In genomic region chr1:79285659-79286058, GRCh38 we compare ENCODE assay signal across 28 cellular contexts.
"Had no signal": no experiment of that assay in that cellular context is flagged by ENCODE, and none has a peak within 500 bp of the region (broad histone marks: within the 10 kb centered on the region; RNA-seq: fewer than 3 reads in every experiment).

No MANE protein-coding gene starts in this region.

- ATAC-seq: stimulated activated effector memory CD8-positive, alpha-beta T cell treated with anti-CD3 and anti-CD28 coated beads, Interleukin-12 subunit alpha, Interleukin-12 subunit beta, amount 100 ng/mL, for 72 hours; stimulated activated memory B cell treated with anti-CD40 and anti-IgM and Interleukin-4, amounts not matched to agents 10 μg/mL and 1 μg/mL and 100 μg/mL, for 72 hours; stimulated activated naive B cell treated with anti-CD40 and anti-IgM and Interleukin-4, amounts not matched to agents 10 μg/mL and 1 μg/mL and 100 μg/mL, for 72 hours; stimulated activated naive CD8-positive, alpha-beta T cell treated with anti-CD3 and anti-CD28 coated beads, Interleukin-15, amount 100 ng/mL, for 72 hours; stimulated activated naive CD8-positive, alpha-beta T cell treated with anti-CD3 and anti-CD28 coated beads, Interleukin-15, Interleukin-2, amounts not matched to agents 100 U/mL and 50 U/mL, for 24 hours; upper lobe of right lung had no signal

- H3K27ac Mint-ChIP-seq: stimulated activated effector memory CD8-positive, alpha-beta T cell treated with anti-CD3 and anti-CD28 coated beads, Interleukin-12 subunit alpha, Interleukin-12 subunit beta, amount 100 ng/mL, for 72 hours; stimulated activated memory B cell treated with anti-CD40 and anti-IgM and Interleukin-4, amounts not matched to agents 10 μg/mL and 1 μg/mL and 100 μg/mL, for 72 hours; stimulated activated naive B cell treated with anti-CD40 and anti-IgM and Interleukin-4, amounts not matched to agents 10 μg/mL and 1 μg/mL and 100 μg/mL, for 72 hours; stimulated activated naive CD8-positive, alpha-beta T cell treated with anti-CD3 and anti-CD28 coated beads, Interleukin-15, amount 100 ng/mL, for 72 hours; stimulated activated naive CD8-positive, alpha-beta T cell treated with anti-CD3 and anti-CD28 coated beads, Interleukin-15, Interleukin-2, amounts not matched to agents 100 ng/mL and 50 ng/mL, for 24 hours had no signal

- H3K9me3 Mint-ChIP-seq: stimulated activated memory B cell treated with anti-CD40 and anti-IgM and Interleukin-4, amounts not matched to agents 10 μg/mL and 1 μg/mL and 100 μg/mL, for 72 hours; stimulated activated naive B cell treated with anti-CD40 and anti-IgM and Interleukin-4, amounts not matched to agents 10 μg/mL and 1 μg/mL and 100 μg/mL, for 72 hours; stimulated activated naive CD8-positive, alpha-beta T cell treated with anti-CD3 and anti-CD28 coated beads, Interleukin-15, amount 100 ng/mL, for 72 hours had no signal

- FAIRE-seq: urothelium cell line had no signal

- DNase-seq: stimulated activated CD4-positive, alpha-beta T cell treated with anti-CD3 and anti-CD28 coated beads, Interleukin-2, amount 100 ng/mL, for 48 hours; stimulated activated CD4-positive, alpha-beta T cell treated with anti-CD3 and anti-CD28 coated beads, Interleukin-4, amount 100 ng/mL, for 1 hour; stimulated activated CD4-positive, alpha-beta T cell treated with anti-CD3 and anti-CD28 coated beads, Interleukin-4, amount 100 ng/mL, for 24 hours; stimulated activated CD4-positive, alpha-beta T cell treated with anti-CD3 and anti-CD28 coated beads, Interleukin-4, amount 100 ng/mL, for 4 hours; stimulated activated CD8-positive, alpha-beta memory T cell treated with anti-CD3 and anti-CD28 coated beads, Interleukin-4, amount 100 ng/mL, for 48 hours; stimulated activated naive B cell treated with anti-CD40 and anti-IgM and Interleukin-4, amounts not matched to agents 10 μg/mL and 1 μg/mL and 100 μg/mL, for 72 hours; stimulated activated naive CD4-positive, alpha-beta T cell; stimulated activated naive CD4-positive, alpha-beta T cell treated with Interleukin-2 at 50 U/mL for 16 hours; stimulated activated naive CD8-positive, alpha-beta T cell treated with anti-CD3 and anti-CD28 coated beads, Interleukin-15, amount 100 ng/mL, for 72 hours; stimulated activated naive CD8-positive, alpha-beta T cell treated with anti-CD3 and anti-CD28 coated beads, Interleukin-15, Interleukin-2, amounts not matched to agents 100 U/mL and 50 U/mL, for 24 hours; stomach; substantia nigra; testis; thyroid gland; tibial artery; transverse colon; trophoblast cell; upper lobe of left lung; upper lobe of right lung; uterus had no signal

- H3K4me3 ChIP-seq: stomach, suprapubic skin, testis, thoracic aorta, thyroid gland, tibial artery, tibial nerve, transverse colon, upper lobe of left lung, upper lobe of right lung, uterus, vagina had no signal

- H3K4me1 ChIP-seq: stomach, suprapubic skin, testis, thyroid gland, tibial artery, tibial nerve, transverse colon, upper lobe of left lung, upper lobe of right lung, uterus, vagina had no signal

- H3K36me3 Mint-ChIP-seq: stimulated activated effector memory CD8-positive, alpha-beta T cell treated with anti-CD3 and anti-CD28 coated beads, Interleukin-12 subunit alpha, Interleukin-12 subunit beta, amount 100 ng/mL, for 72 hours; stimulated activated memory B cell treated with anti-CD40 and anti-IgM and Interleukin-4, amounts not matched to agents 10 μg/mL and 1 μg/mL and 100 μg/mL, for 72 hours; stimulated activated naive B cell treated with anti-CD40 and anti-IgM and Interleukin-4, amounts not matched to agents 10 μg/mL and 1 μg/mL and 100 μg/mL, for 72 hours had no signal

- H3K4me3 Mint-ChIP-seq: stimulated activated effector memory CD8-positive, alpha-beta T cell treated with anti-CD3 and anti-CD28 coated beads, Interleukin-12 subunit alpha, Interleukin-12 subunit beta, amount 100 ng/mL, for 72 hours; stimulated activated memory B cell treated with anti-CD40 and anti-IgM and Interleukin-4, amounts not matched to agents 10 μg/mL and 1 μg/mL and 100 μg/mL, for 72 hours; stimulated activated naive B cell treated with anti-CD40 and anti-IgM and Interleukin-4, amounts not matched to agents 10 μg/mL and 1 μg/mL and 100 μg/mL, for 72 hours; stimulated activated naive CD8-positive, alpha-beta T cell treated with anti-CD3 and anti-CD28 coated beads, Interleukin-15, amount 100 ng/mL, for 72 hours; stimulated activated naive CD8-positive, alpha-beta T cell treated with anti-CD3 and anti-CD28 coated beads, Interleukin-15, Interleukin-2, amounts not matched to agents 100 ng/mL and 50 ng/mL, for 24 hours had no signal

- H3K27ac ChIP-seq: stomach, suprapubic skin, testis, thoracic aorta, thyroid gland, tibial artery, tibial nerve, transverse colon, upper lobe of left lung, upper lobe of right lung, uterus, vagina had no signal

- H3K27me3 Mint-ChIP-seq: stimulated activated memory B cell treated with anti-CD40 and anti-IgM and Interleukin-4, amounts not matched to agents 10 μg/mL and 1 μg/mL and 100 μg/mL, for 72 hours; stimulated activated naive B cell treated with anti-CD40 and anti-IgM and Interleukin-4, amounts not matched to agents 10 μg/mL and 1 μg/mL and 100 μg/mL, for 72 hours; stimulated activated naive CD8-positive, alpha-beta T cell treated with anti-CD3 and anti-CD28 coated beads, Interleukin-15, amount 100 ng/mL, for 72 hours; stimulated activated naive CD8-positive, alpha-beta T cell treated with anti-CD3 and anti-CD28 coated beads, Interleukin-15, Interleukin-2, amounts not matched to agents 100 ng/mL and 50 ng/mL, for 24 hours had no signal

- H3K4me1 Mint-ChIP-seq: stimulated activated effector memory CD8-positive, alpha-beta T cell treated with anti-CD3 and anti-CD28 coated beads, Interleukin-12 subunit alpha, Interleukin-12 subunit beta, amount 100 ng/mL, for 72 hours; stimulated activated memory B cell treated with anti-CD40 and anti-IgM and Interleukin-4, amounts not matched to agents 10 μg/mL and 1 μg/mL and 100 μg/mL, for 72 hours; stimulated activated naive B cell treated with anti-CD40 and anti-IgM and Interleukin-4, amounts not matched to agents 10 μg/mL and 1 μg/mL and 100 μg/mL, for 72 hours; stimulated activated naive CD8-positive, alpha-beta T cell treated with anti-CD3 and anti-CD28 coated beads, Interleukin-15, amount 100 ng/mL, for 72 hours had no signal

- H3K27me3 ChIP-seq: stomach, suprapubic skin, testis, thyroid gland, tibial artery, tibial nerve, transverse colon, upper lobe of left lung, upper lobe of right lung, uterus, vagina had no signal

- H3K36me3 ChIP-seq: stomach, suprapubic skin, thoracic aorta, thyroid gland, tibial artery, tibial nerve, transverse colon, upper lobe of left lung, upper lobe of right lung, uterus, vagina had no signal

- H3K9me3 ChIP-seq: stomach, suprapubic skin, testis, thoracic aorta, thyroid gland, tibial artery, tibial nerve, transverse colon, upper lobe of left lung, upper lobe of right lung, uterus, vagina had no signal
